19 cellular contexts compared by ENCODE assay signal in the genomic region with DNA sequence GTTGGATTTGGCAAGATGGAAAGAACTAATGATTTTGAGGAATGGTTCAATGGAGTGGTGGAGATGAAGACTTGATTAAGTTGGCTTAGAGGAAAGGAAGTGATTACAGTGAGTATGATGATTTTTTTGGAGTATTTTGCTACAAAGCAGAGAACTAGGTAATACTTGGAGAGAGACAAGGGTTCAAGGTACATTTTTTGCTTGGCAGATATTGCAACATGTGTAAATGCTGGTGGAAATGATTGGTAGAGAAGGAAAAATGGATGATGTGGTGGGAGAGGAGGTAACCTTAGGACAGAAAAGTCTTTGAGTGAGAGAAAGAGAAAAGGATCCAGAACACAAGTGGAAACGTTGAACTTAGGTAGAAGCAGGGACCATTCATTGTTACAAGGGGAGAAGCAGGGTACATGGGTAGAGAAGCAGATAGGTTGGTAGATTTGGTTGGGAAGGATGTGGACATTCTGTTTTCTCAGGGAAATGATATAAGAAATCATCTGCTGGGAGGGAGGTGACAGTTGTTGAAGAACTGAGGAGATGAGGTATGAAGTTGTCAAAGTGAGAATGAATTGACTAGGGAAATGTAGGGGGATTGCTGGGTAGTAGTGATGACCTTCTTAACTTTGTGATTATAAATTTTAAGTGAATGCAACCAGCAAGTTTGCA. TPM values are rescaled to one million over a fixed set of nuclear protein-coding genes. Genes with fewer than 3 reads are reported as not detected.
A peak's percentile ranks its signal among the peaks of the same experiment; 100 is the strongest.
DNase-seq lines count a peak whose midpoint lies in the region; ATAC-seq, FAIRE-seq and TF ChIP-seq lines count a peak whose summit lies in the region.
"Had no signal": no experiment of that assay in that cellular context is flagged by ENCODE, and none has a peak within 500 bp of the region (broad histone marks: within the 10 kb centered on the region; RNA-seq: fewer than 3 reads in every experiment).

No MANE protein-coding gene starts in this region.

- H3K4me1 ChIP-seq in subcutaneous abdominal adipose tissue (ENCODE audit: control insufficient read depth in 5 of 5, insufficient read depth in 5 of 5, low read length in 5 of 5) (peaks cover 5 to 65% (median 48%) of the 10 kb centered on the region in 5 donors), uterus (no peaks in the 10 kb centered on the region)

- H3K4me3 ChIP-seq in subcutaneous abdominal adipose tissue (ENCODE audit: low read depth in 1 of 5, low read length in 5 of 5) (peak overlapping the region in 1 of 5 donors; percentile 24), uterus (no peak overlapping the region)

- peak; percentile 60 for FAIRE-seq in H54 (lab: Jason Lieb, UNC)
- FAIRE-seq: D721Med had no signal

- peaks cover 14% of the 10 kb centered on the region for H3K4me1 Mint-ChIP-seq in WTC11
- peaks cover 14% of the 10 kb centered on the region for H3K4me1 Mint-ChIP-seq in activated CD8-positive, alpha-beta T cell treated with anti-CD3 and anti-CD28 coated beads, Interleukin-2, amount 10 ng/mL, durations not matched to agents 7 days and 5 days (ENCODE audit: low read depth)

- H3K36me3 ChIP-seq in subcutaneous abdominal adipose tissue (ENCODE audit: control insufficient read depth in 5 of 5, insufficient read depth in 5 of 5, low read length in 5 of 5): peaks cover 0 to 18% (median 0%) of the 10 kb centered on the region in 5 donors
- no peaks in the 10 kb centered on the region for H3K36me3 ChIP-seq in uterus

- no peaks in the 10 kb centered on the region for H3K9me3 Mint-ChIP-seq in WTC11
- H3K9me3 Mint-ChIP-seq in activated CD8-positive, alpha-beta T cell treated with anti-CD3 and anti-CD28 coated beads, Interleukin-2, amount 10 ng/mL, durations not matched to agents 7 days and 5 days (ENCODE audit: insufficient read depth): no peaks in the 10 kb centered on the region
- H3K9me3 Mint-ChIP-seq: CD8-positive, alpha-beta T cell; H9; IgD-negative memory B cell had no signal

- POLR2A ChIA-PET in WTC11 (lab: Charles Lee): no interaction called here
- POLR2A ChIA-PET in activated CD8-positive, alpha-beta T cell treated with anti-CD3 and anti-CD28 coated beads, Interleukin-2, amount 10 ng/mL, durations not matched to agents 7 days and 5 days (lab: Charles Lee): no interaction called here

- H3K4me3 Mint-ChIP-seq in WTC11: no peak overlapping the region
- no peak overlapping the region for H3K4me3 Mint-ChIP-seq in activated CD8-positive, alpha-beta T cell treated with anti-CD3 and anti-CD28 coated beads, Interleukin-2, amount 10 ng/mL, durations not matched to agents 7 days and 5 days
- H3K4me3 Mint-ChIP-seq: CD14-positive monocyte; CD8-positive, alpha-beta T cell; H9; IgD-negative memory B cell had no signal

- intact Hi-C loops in uterus (cut with DNase I; ENCODE audit: low total_unique reads): no loop called here

- no peaks in the 10 kb centered on the region for H3K27me3 Mint-ChIP-seq in WTC11 (ENCODE audit: low read depth)
- H3K27me3 Mint-ChIP-seq in activated CD8-positive, alpha-beta T cell treated with anti-CD3 and anti-CD28 coated beads, Interleukin-2, amount 10 ng/mL, durations not matched to agents 7 days and 5 days (ENCODE audit: low read depth): no peaks in the 10 kb centered on the region
- H3K27me3 Mint-ChIP-seq: IgD-negative memory B cell had no signal

- TF ChIP-seq CTCF in WTC11 (IDR thresholded peaks at IDR 0.05) (no peak), uterus (IDR thresholded peaks at IDR 0.05) (no peak)

- peak overlapping the region; percentile 8 for H3K27ac ChIP-seq in subcutaneous abdominal adipose tissue (ENCODE audit: low read depth, low read length)
- H3K27ac ChIP-seq in uterus: no peak overlapping the region
- H3K27ac ChIP-seq: HL-60 had no signal

- TF ChIP-seq POLR2A in H54 (IDR thresholded peaks at IDR 0.05; ENCODE audit: low read depth, low read length) (no peak), uterus (IDR thresholded peaks at IDR 0.05) (no peak)

- CTCF ChIA-PET in WTC11 (lab: Charles Lee): no interaction called here
- CTCF ChIA-PET in activated CD8-positive, alpha-beta T cell treated with anti-CD3 and anti-CD28 coated beads, Interleukin-2, amount 10 ng/mL, durations not matched to agents 7 days and 5 days (lab: Charles Lee): no interaction called here

- ATAC-seq in WTC11 (no peak), left lobe of liver (peak; percentile 79), HG03378 (IDR thresholded peaks at IDR 0.05; ENCODE audit: unreplicated experiment) (no peak)
- ATAC-seq in activated CD8-positive, alpha-beta T cell treated with anti-CD3 and anti-CD28 coated beads, Interleukin-2, amount 10 ng/mL, durations not matched to agents 7 days and 5 days: no peak
- ATAC-seq: CD8-positive, alpha-beta T cell had no signal

- H3K9ac ChIP-seq in subcutaneous abdominal adipose tissue (ENCODE audit: low read length in 5 of 5): no peak overlapping the region

- DNase-seq in H54 (ENCODE audit: insufficient read length, low spot score): no peak
- no peak for DNase-seq in WTC11 (ENCODE audit: low spot score)
- no peak for DNase-seq in left lobe of liver (ENCODE audit: low spot score)
- no peak for DNase-seq in uterus
- DNase-seq in activated CD8-positive, alpha-beta T cell treated with anti-CD3 and anti-CD28 coated beads, Interleukin-2, amount 10 ng/mL, durations not matched to agents 7 days and 5 days: no peak
- DNase-seq in NK-92 (lab: John Stamatoyannopoulos, UW; ENCODE audit: unreplicated experiment): no peak
- DNase-seq: CD8-positive, alpha-beta T cell; COR-L47; DMS153; DMS79 treated with DMSO at 0.1 percent for 48 hours; GDM1; H9; KG1 had no signal

- H3K27ac Mint-ChIP-seq in WTC11: no peak overlapping the region
- H3K27ac Mint-ChIP-seq in activated CD8-positive, alpha-beta T cell treated with anti-CD3 and anti-CD28 coated beads, Interleukin-2, amount 10 ng/mL, durations not matched to agents 7 days and 5 days: no peak overlapping the region
- H3K27ac Mint-ChIP-seq: CD14-positive monocyte; CD8-positive, alpha-beta T cell; H9; IgD-negative memory B cell had no signal

- H3K36me3 Mint-ChIP-seq in WTC11: peaks cover 13% of the 10 kb centered on the region
- H3K36me3 Mint-ChIP-seq in activated CD8-positive, alpha-beta T cell treated with anti-CD3 and anti-CD28 coated beads, Interleukin-2, amount 10 ng/mL, durations not matched to agents 7 days and 5 days (ENCODE audit: low read depth): peaks cover 23% of the 10 kb centered on the region

- H3K27me3 ChIP-seq in subcutaneous abdominal adipose tissue (ENCODE audit: control insufficient read depth in 5 of 5, insufficient read depth in 4 of 5, low read length in 5 of 5): no peaks in the 10 kb centered on the region
- H3K27me3 ChIP-seq in uterus: no peaks in the 10 kb centered on the region

- no peaks in the 10 kb centered on the region for H3K9me3 ChIP-seq in subcutaneous abdominal adipose tissue (ENCODE audit: control insufficient read depth in 5 of 5, low read length in 5 of 5)
- H3K9me3 ChIP-seq in uterus: no peaks in the 10 kb centered on the region

TF ChIP-seq in WTC11, 78 proteins besides CTCF, POLR2A, EP300 and RAD21:
- peak; percentile 60 for TF ChIP-seq GABPB1 (CRISPR knock-in tag; IDR thresholded peaks at IDR 0.05)
- no peak for TF ChIP-seq NFYB (CRISPR knock-in tag; conservative IDR thresholded peaks at IDR 0.05; ENCODE audit: low read depth)

RNA-seq across cellular contexts. Expression of a gene that starts 6.5 kb away (rescaled TPM):
- total RNA-seq in WTC11 (2021): 30.9 to 36.4 TPM (median 35.3 TPM) in 3 replicates
- total RNA-seq in left lobe of liver: 50.0 TPM
- 100 to 1,000 TPM in 3 of 4 donors, 10 to 100 TPM in 1; 52.6 to 167 (median 135) TPM for total RNA-seq in uterus
- total RNA-seq in activated CD8-positive, alpha-beta T cell treated with anti-CD3 and anti-CD28 coated beads, Interleukin-2, amount 10 ng/mL, durations not matched to agents 7 days and 5 days: 10 to 100 TPM; 23.4 to 26.3 TPM
